ENCODE assay signal across 13 cellular contexts in the genomic region with DNA sequence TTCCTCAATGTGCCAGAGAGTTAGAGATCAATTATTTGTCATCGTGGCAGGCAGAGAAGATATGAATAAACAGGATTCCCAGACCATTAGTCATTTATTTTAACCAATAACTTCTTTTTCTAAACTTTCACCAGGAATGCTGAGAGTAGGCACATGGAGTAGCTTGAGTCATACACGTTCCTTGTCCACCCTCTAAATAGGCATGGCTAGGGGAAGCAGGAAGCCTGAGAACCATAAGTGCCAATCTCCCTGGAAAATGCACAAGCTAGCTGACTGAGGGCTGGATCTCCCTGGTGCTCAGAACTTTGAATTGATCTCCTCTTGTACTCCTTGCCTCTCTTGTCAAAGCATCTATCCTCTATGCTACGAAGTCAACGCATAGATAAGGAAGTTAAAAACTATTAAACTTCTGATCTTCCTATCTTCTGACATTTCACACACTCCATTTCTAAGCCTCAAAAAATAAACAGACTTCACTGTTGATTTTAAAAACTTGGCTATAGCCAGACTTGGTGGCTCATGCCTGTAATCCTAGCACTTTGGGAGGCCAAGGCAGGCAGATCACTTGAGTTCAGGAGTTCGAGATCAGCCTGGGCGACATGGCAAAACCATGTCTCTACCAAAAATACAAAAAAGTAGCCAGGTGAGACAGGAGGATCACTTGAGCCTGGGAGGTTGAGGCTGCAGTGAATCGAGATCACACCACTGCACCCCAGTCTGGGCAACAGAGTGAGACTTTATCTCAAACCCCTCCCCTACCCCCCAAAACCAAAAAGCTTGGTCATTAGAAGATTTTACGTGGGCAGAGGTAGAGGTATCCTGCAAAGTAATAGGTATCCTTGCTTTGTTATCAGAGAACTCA. TPM values are rescaled to one million over a fixed set of nuclear protein-coding genes. Genes with fewer than 3 reads are reported as not detected.
DNase-seq lines count a peak whose midpoint lies in the region; ATAC-seq and TF ChIP-seq lines count a peak whose summit lies in the region.
"Had no signal": no experiment of that assay in that cellular context is flagged by ENCODE, and none has a peak within 500 bp of the region (broad histone marks: within the 10 kb centered on the region; RNA-seq: fewer than 3 reads in every experiment).

No MANE protein-coding gene starts in this region.

- H3K4me1 Mint-ChIP-seq in activated naive CD8-positive, alpha-beta T cell treated with anti-CD3 and anti-CD28 coated beads, Interleukin-2, amount 50 U/mL, for 24 hours = peaks cover 40% of the 10 kb centered on the region
- peaks cover 60% of the 10 kb centered on the region for H3K4me1 Mint-ChIP-seq in activated T-cell treated with anti-CD3 and anti-CD28 coated beads, Interleukin-2, amount 50 U/mL, for 72 hours (ENCODE audit: low read depth)
- H3K4me1 Mint-ChIP-seq: immature natural killer cell had no signal

- no peak for TF ChIP-seq CTCF in HFF-Myc (IDR thresholded peaks at IDR 0.05; ENCODE audit: low read depth, low read length, missing control alignments)

- H3K36me3 Mint-ChIP-seq in activated naive CD8-positive, alpha-beta T cell treated with anti-CD3 and anti-CD28 coated beads, Interleukin-2, amount 50 U/mL, for 24 hours (ENCODE audit: low read depth) = no peaks in the 10 kb centered on the region
- no peaks in the 10 kb centered on the region for H3K36me3 Mint-ChIP-seq in activated T-cell treated with anti-CD3 and anti-CD28 coated beads, Interleukin-2, amount 50 U/mL, for 72 hours (ENCODE audit: insufficient read depth in 2 of 2)
- H3K36me3 Mint-ChIP-seq: activated naive CD8-positive, alpha-beta T cell treated with anti-CD3 and anti-CD28 coated beads, Interleukin-2, amount 10 ng/mL, durations not matched to agents 7 days and 5 days; immature natural killer cell had no signal

- H3K4me3 ChIP-seq in HFF-Myc (replicated peaks; ENCODE audit: low read depth, low read length) = no peak overlapping the region

- H3K27me3 Mint-ChIP-seq in activated naive CD8-positive, alpha-beta T cell treated with anti-CD3 and anti-CD28 coated beads, Interleukin-2, amount 50 U/mL, for 24 hours = no peaks in the 10 kb centered on the region
- peaks cover 11% of the 10 kb centered on the region for H3K27me3 Mint-ChIP-seq in activated T-cell treated with anti-CD3 and anti-CD28 coated beads, Interleukin-2, amount 50 U/mL, for 72 hours (ENCODE audit: low read depth)
- H3K27me3 Mint-ChIP-seq: activated naive CD8-positive, alpha-beta T cell treated with anti-CD3 and anti-CD28 coated beads, Interleukin-2, amount 10 ng/mL, durations not matched to agents 7 days and 5 days had no signal

- DNase-seq in HFF-Myc (ENCODE audit: extremely low read depth, low read depth) = peak; percentile 81
- no peak for DNase-seq in activated naive CD8-positive, alpha-beta T cell treated with anti-CD3 and anti-CD28 coated beads, Interleukin-2, amount 50 U/mL, for 24 hours
- peak; percentile 94 for DNase-seq in glomerular visceral epithelial cell (ENCODE audit: extremely low spot score)
- DNase-seq in stromal cell of bone marrow (ENCODE audit: low read depth) = peak; percentile 96
- DNase-seq in GF-D8 (lab: John Stamatoyannopoulos, UW) = no peak
- no peak for DNase-seq in activated T-cell treated with anti-CD3 and anti-CD28 coated beads, Interleukin-2, amount 50 U/mL, for 72 hours
- DNase-seq: activated naive CD8-positive, alpha-beta T cell treated with anti-CD3 and anti-CD28 coated beads, Interleukin-2, amount 10 ng/mL, durations not matched to agents 7 days and 5 days; immature natural killer cell; NCI-H1694; stimulated activated CD4-positive, alpha-beta T cell treated with anti-CD3 and anti-CD28 coated beads, Interleukin-2, amount 100 ng/mL, for 24 hours; T-helper 9 cell had no signal

- peak overlapping the region; percentile 56 for H3K27ac Mint-ChIP-seq in activated naive CD8-positive, alpha-beta T cell treated with anti-CD3 and anti-CD28 coated beads, Interleukin-2, amount 50 U/mL, for 24 hours
- H3K27ac Mint-ChIP-seq in activated T-cell treated with anti-CD3 and anti-CD28 coated beads, Interleukin-2, amount 50 U/mL, for 72 hours = no peak overlapping the region
- H3K27ac Mint-ChIP-seq: activated naive CD8-positive, alpha-beta T cell treated with anti-CD3 and anti-CD28 coated beads, Interleukin-2, amount 10 ng/mL, durations not matched to agents 7 days and 5 days; immature natural killer cell had no signal

- H3K9me3 Mint-ChIP-seq in activated naive CD8-positive, alpha-beta T cell treated with anti-CD3 and anti-CD28 coated beads, Interleukin-2, amount 50 U/mL, for 24 hours = no peaks in the 10 kb centered on the region
- H3K9me3 Mint-ChIP-seq in activated T-cell treated with anti-CD3 and anti-CD28 coated beads, Interleukin-2, amount 50 U/mL, for 72 hours = no peaks in the 10 kb centered on the region
- H3K9me3 Mint-ChIP-seq: activated naive CD8-positive, alpha-beta T cell treated with anti-CD3 and anti-CD28 coated beads, Interleukin-2, amount 10 ng/mL, durations not matched to agents 7 days and 5 days; immature natural killer cell had no signal

- ATAC-seq in activated naive CD8-positive, alpha-beta T cell treated with anti-CD3 and anti-CD28 coated beads, Interleukin-2, amount 50 U/mL, for 24 hours = no peak
- ATAC-seq in activated T-cell treated with anti-CD3 and anti-CD28 coated beads, Interleukin-2, amount 50 U/mL, for 72 hours (replicated peaks in 1 of 2) = no peak
- ATAC-seq in HG03520 (IDR thresholded peaks at IDR 0.05; ENCODE audit: unreplicated experiment) (no peak), HG03565 (IDR thresholded peaks at IDR 0.05; ENCODE audit: unreplicated experiment) (no peak)

- H3K4me3 Mint-ChIP-seq in activated naive CD8-positive, alpha-beta T cell treated with anti-CD3 and anti-CD28 coated beads, Interleukin-2, amount 50 U/mL, for 24 hours = no peak overlapping the region
- H3K4me3 Mint-ChIP-seq in activated T-cell treated with anti-CD3 and anti-CD28 coated beads, Interleukin-2, amount 50 U/mL, for 72 hours = no peak overlapping the region
- H3K4me3 Mint-ChIP-seq: activated naive CD8-positive, alpha-beta T cell treated with anti-CD3 and anti-CD28 coated beads, Interleukin-2, amount 10 ng/mL, durations not matched to agents 7 days and 5 days; immature natural killer cell had no signal

RNA-seq across cellular contexts. Expression of gene ADTRP, which starts 11.8 kb away (rescaled TPM):
- total RNA-seq in activated T-cell treated with anti-CD3 and anti-CD28 coated beads, Interleukin-2, amount 50 U/mL, for 72 hours = 10 to 100 TPM; 62.4 to 71.6 TPM

Comparison
In these comparisons a context has a peak if more than half of its experiments do, and no peak if none do; other contexts are left out.
1. DNase-seq: peak in HFF-Myc (single experiment), glomerular visceral epithelial cell (single experiment) and stromal cell of bone marrow (single experiment); none in activated naive CD8-positive, alpha-beta T cell treated with anti-CD3 and anti-CD28 coated beads, Interleukin-2, amount 50 U/mL, for 24 hours (single experiment), GF-D8 (single experiment) and activated T-cell treated with anti-CD3 and anti-CD28 coated beads, Interleukin-2, amount 50 U/mL, for 72 hours (0 of 2).